In genomic region chr17:930258-930657, GRCh38 we compare ENCODE assay signal across 1 cellular context.
A peak's percentile ranks its signal among the peaks of the same experiment; 100 is the strongest.
TF ChIP-seq lines count a peak whose summit lies in the region.

No MANE protein-coding gene starts in this region.

TF ChIP-seq in HepG2, 621 proteins besides CTCF, POLR2A, EP300 and RAD21 (continued from another document and continues in another):
- no peak for TF ChIP-seq ZNF704 (CRISPR knock-in tag; IDR thresholded peaks at IDR 0.05; ENCODE audit: borderline replicate concordance)
- TF ChIP-seq, protein P1, sequence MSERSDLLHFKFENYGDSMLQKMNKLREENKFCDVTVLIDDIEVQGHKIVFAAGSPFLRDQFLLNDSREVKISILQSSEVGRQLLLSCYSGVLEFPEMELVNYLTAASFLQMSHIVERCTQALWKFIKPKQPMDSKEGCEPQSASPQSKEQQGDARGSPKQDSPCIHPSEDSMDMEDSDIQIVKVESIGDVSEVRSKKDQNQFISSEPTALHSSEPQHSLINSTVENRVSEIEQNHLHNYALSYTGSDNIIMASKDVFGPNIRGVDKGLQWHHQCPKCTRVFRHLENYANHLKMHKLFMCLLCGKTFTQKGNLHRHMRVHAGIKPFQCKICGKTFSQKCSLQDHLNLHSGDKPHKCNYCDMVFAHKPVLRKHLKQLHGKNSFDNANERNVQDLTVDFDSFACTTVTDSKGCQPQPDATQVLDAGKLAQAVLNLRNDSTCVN (CRISPR knock-in tag; IDR thresholded peaks at IDR 0.05; ENCODE audit: borderline replicate concordance) = peak; percentile 51; the same call in 1 of the 2 replicates
- TF ChIP-seq, protein P2, sequence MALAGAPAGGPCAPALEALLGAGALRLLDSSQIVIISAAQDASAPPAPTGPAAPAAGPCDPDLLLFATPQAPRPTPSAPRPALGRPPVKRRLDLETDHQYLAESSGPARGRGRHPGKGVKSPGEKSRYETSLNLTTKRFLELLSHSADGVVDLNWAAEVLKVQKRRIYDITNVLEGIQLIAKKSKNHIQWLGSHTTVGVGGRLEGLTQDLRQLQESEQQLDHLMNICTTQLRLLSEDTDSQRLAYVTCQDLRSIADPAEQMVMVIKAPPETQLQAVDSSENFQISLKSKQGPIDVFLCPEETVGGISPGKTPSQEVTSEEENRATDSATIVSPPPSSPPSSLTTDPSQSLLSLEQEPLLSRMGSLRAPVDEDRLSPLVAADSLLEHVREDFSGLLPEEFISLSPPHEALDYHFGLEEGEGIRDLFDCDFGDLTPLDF (CRISPR knock-in tag; IDR thresholded peaks at IDR 0.05) = no peak
- TF ChIP-seq, protein P3, sequence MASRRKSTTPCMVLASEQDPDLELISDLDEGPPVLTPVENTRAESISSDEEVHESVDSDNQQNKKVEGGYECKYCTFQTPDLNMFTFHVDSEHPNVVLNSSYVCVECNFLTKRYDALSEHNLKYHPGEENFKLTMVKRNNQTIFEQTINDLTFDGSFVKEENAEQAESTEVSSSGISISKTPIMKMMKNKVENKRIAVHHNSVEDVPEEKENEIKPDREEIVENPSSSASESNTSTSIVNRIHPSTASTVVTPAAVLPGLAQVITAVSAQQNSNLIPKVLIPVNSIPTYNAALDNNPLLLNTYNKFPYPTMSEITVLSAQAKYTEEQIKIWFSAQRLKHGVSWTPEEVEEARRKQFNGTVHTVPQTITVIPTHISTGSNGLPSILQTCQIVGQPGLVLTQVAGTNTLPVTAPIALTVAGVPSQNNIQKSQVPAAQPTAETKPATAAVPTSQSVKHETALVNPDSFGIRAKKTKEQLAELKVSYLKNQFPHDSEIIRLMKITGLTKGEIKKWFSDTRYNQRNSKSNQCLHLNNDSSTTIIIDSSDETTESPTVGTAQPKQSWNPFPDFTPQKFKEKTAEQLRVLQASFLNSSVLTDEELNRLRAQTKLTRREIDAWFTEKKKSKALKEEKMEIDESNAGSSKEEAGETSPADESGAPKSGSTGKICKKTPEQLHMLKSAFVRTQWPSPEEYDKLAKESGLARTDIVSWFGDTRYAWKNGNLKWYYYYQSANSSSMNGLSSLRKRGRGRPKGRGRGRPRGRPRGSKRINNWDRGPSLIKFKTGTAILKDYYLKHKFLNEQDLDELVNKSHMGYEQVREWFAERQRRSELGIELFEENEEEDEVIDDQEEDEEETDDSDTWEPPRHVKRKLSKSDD (CRISPR knock-in tag; IDR thresholded peaks at IDR 0.05; ENCODE audit: low read depth) = peak; percentile 71; the same call in 1 of the 2 replicates
- no peak; the same call in 1 of the 2 replicates for TF ChIP-seq ZNF460 (CRISPR knock-in tag; IDR thresholded peaks at IDR 0.05; ENCODE audit: borderline replicate concordance)
- peak in 1 of 2 experiments; percentile 95; a peak in 2 of 4 replicates for TF ChIP-seq KLF16 (CRISPR knock-in tag; IDR thresholded peaks at IDR 0.05)
- TF ChIP-seq, protein P4, sequence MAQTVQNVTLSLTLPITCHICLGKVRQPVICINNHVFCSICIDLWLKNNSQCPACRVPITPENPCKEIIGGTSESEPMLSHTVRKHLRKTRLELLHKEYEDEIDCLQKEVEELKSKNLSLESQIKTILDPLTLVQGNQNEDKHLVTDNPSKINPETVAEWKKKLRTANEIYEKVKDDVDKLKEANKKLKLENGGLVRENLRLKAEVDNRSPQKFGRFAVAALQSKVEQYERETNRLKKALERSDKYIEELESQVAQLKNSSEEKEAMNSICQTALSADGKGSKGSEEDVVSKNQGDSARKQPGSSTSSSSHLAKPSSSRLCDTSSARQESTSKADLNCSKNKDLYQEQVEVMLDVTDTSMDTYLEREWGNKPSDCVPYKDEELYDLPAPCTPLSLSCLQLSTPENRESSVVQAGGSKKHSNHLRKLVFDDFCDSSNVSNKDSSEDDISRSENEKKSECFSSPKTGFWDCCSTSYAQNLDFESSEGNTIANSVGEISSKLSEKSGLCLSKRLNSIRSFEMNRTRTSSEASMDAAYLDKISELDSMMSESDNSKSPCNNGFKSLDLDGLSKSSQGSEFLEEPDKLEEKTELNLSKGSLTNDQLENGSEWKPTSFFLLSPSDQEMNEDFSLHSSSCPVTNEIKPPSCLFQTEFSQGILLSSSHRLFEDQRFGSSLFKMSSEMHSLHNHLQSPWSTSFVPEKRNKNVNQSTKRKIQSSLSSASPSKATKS (CRISPR knock-in tag; IDR thresholded peaks at IDR 0.05) = no peak
- TF ChIP-seq HIVEP1 (CRISPR knock-in tag; IDR thresholded peaks at IDR 0.05) = no peak
- TF ChIP-seq CERS6 (CRISPR knock-in tag; IDR thresholded peaks at IDR 0.05) = no peak
- TF ChIP-seq, protein P5, sequence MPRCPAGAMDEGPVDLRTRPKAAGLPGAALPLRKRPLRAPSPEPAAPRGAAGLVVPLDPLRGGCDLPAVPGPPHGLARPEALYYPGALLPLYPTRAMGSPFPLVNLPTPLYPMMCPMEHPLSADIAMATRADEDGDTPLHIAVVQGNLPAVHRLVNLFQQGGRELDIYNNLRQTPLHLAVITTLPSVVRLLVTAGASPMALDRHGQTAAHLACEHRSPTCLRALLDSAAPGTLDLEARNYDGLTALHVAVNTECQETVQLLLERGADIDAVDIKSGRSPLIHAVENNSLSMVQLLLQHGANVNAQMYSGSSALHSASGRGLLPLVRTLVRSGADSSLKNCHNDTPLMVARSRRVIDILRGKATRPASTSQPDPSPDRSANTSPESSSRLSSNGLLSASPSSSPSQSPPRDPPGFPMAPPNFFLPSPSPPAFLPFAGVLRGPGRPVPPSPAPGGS (CRISPR knock-in tag; IDR thresholded peaks at IDR 0.05) = peak; percentile 54; the same call in 1 of the 2 replicates
- no peak for TF ChIP-seq ZNF101 (CRISPR knock-in tag; IDR thresholded peaks at IDR 0.05; ENCODE audit: borderline replicate concordance, low read depth)
- TF ChIP-seq ZBTB1 (CRISPR knock-in tag; IDR thresholded peaks at IDR 0.05; ENCODE audit: borderline replicate concordance) = no peak
- TF ChIP-seq SETDB1 (CRISPR knock-in tag; IDR thresholded peaks at IDR 0.05; ENCODE audit: borderline replicate concordance) = no peak
- TF ChIP-seq HNRNPL (IDR thresholded peaks at IDR 0.05; ENCODE audit: low read depth, low read length) = no peak
- no peak for TF ChIP-seq TRAFD1 (CRISPR knock-in tag; IDR thresholded peaks at IDR 0.05; ENCODE audit: borderline replicate concordance)
- TF ChIP-seq ZSCAN21 (CRISPR knock-in tag; IDR thresholded peaks at IDR 0.05; ENCODE audit: borderline replicate concordance) = no peak
- no peak for TF ChIP-seq HDAC6 (IDR thresholded peaks at IDR 0.05; ENCODE audit: low read depth, low read length)
- no peak for TF ChIP-seq ZNF234 (CRISPR knock-in tag; conservative IDR thresholded peaks at IDR 0.05)
- no peak for TF ChIP-seq TMF1 (CRISPR knock-in tag; IDR thresholded peaks at IDR 0.05; ENCODE audit: low read depth)
- peak; percentile 70 for TF ChIP-seq BHLHE40 (IDR thresholded peaks at IDR 0.05; ENCODE audit: low read length)
- TF ChIP-seq KMT2A (CRISPR knock-in tag; IDR thresholded peaks at IDR 0.05) = 0 out of 2 replicates have a peak, but pooled peaks have one; percentile 63
- peak; percentile 99 for TF ChIP-seq SMAD3 (CRISPR knock-in tag; IDR thresholded peaks at IDR 0.05)
- TF ChIP-seq ZNF574 (CRISPR knock-in tag; IDR thresholded peaks at IDR 0.05) = peak; percentile 54
- no peak for TF ChIP-seq NFE2L1 (CRISPR knock-in tag; IDR thresholded peaks at IDR 0.05; ENCODE audit: borderline replicate concordance)
- TF ChIP-seq SKIL (CRISPR knock-in tag; IDR thresholded peaks at IDR 0.05; ENCODE audit: borderline replicate concordance) = peak; percentile 100
- TF ChIP-seq GFI1 (CRISPR knock-in tag; IDR thresholded peaks at IDR 0.05; ENCODE audit: borderline replicate concordance) = peak; percentile 92
- no peak for TF ChIP-seq BRD4 (CRISPR knock-in tag; IDR thresholded peaks at IDR 0.05)
- TF ChIP-seq SMYD3 (CRISPR knock-in tag; IDR thresholded peaks at IDR 0.05) = peak; percentile 91
- TF ChIP-seq, protein P6, sequence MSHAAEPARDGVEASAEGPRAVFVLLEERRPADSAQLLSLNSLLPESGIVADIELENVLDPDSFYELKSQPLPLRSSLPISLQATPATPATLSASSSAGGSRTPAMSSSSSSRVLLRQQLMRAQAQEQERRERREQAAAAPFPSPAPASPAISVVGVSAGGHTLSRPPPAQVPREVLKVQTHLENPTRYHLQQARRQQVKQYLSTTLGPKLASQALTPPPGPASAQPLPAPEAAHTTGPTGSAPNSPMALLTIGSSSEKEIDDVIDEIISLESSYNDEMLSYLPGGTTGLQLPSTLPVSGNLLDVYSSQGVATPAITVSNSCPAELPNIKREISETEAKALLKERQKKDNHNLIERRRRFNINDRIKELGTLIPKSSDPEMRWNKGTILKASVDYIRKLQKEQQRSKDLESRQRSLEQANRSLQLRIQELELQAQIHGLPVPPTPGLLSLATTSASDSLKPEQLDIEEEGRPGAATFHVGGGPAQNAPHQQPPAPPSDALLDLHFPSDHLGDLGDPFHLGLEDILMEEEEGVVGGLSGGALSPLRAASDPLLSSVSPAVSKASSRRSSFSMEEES (CRISPR knock-in tag; IDR thresholded peaks at IDR 0.05) = peak; percentile 89
- TF ChIP-seq ZNF83 (CRISPR knock-in tag; IDR thresholded peaks at IDR 0.05; ENCODE audit: borderline replicate concordance) = no peak
- no peak for TF ChIP-seq ZNF703 (CRISPR knock-in tag; IDR thresholded peaks at IDR 0.05; ENCODE audit: borderline replicate concordance)
- TF ChIP-seq KLF11 (CRISPR knock-in tag; IDR thresholded peaks at IDR 0.05) = peak; percentile 85; the same call in 1 of the 2 replicates
- TF ChIP-seq TCF7 (IDR thresholded peaks at IDR 0.05; ENCODE audit: low read depth) = peak; percentile 90
- TF ChIP-seq CBFB (CRISPR knock-in tag; IDR thresholded peaks at IDR 0.05) = peak; percentile 89
- no peak for TF ChIP-seq NR0B2 (CRISPR knock-in tag; IDR thresholded peaks at IDR 0.05)
- TF ChIP-seq PHF21A (CRISPR knock-in tag; IDR thresholded peaks at IDR 0.05) = peak; percentile 86
- TF ChIP-seq ZNF878 (CRISPR knock-in tag; IDR thresholded peaks at IDR 0.05) = peak; percentile 93; the same call in 1 of the 2 replicates
- peak; percentile 99 for TF ChIP-seq PHF5A (CRISPR knock-in tag; IDR thresholded peaks at IDR 0.05; ENCODE audit: low read depth, unreplicated experiment)
- peak; percentile 80; the same call in 1 of the 2 replicates for TF ChIP-seq ZFP36L1 (CRISPR knock-in tag; IDR thresholded peaks at IDR 0.05)
